Comparison of ENCODE assay signal across 8 cellular contexts in the genomic region with DNA sequence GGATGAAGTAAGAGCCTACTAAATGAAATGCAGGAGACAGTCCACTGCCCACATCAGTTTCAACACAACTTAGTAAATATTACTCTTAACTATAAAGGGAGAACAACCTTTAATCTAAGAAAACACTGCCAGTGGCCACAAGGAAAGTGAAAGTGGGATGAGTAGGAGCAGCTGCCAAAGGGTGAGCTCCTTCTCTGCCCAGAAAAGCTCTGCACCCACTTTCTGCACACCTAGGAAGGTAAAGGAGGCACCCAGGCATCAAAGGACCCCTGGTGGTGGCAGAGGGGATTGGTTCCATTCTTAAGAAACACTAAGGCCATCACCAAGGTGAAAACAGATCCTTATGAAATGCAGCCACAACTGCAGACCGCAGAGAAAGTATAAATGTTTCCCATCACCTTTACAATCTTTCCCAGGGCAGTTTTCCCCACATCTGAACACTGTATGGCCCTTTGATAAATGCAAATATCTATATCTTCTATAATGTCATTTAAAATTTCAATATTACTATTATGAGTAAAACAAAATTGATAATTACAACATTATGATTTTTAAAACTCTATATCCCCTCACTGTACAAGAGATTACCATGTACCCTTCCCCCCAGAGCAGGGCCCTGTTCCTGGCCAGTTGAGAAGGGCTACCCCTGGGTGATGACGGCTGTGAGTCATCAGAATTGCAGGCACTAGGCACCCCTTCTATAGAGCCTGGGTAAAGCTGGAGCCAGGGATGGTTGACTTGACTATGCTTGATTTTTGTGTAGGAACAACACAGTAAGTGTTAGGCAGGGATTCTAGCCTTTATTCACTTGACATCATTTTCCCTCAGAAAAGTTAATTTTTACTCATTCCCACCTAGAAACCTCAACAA.
DNase-seq lines count a peak whose midpoint lies in the region; ATAC-seq, FAIRE-seq and TF ChIP-seq lines count a peak whose summit lies in the region.

No MANE protein-coding gene starts in this region.

- no peak overlapping the region for H3K56ac ChIP-seq in H1 (replicated peaks; ENCODE audit: insufficient read length, low read depth, low read length)

- no peaks in the 10 kb centered on the region for H3K79me1 ChIP-seq in H1 (ENCODE audit: low read depth, low read length)

- ATAC-seq in activated CD8-positive, alpha-beta T cell treated with anti-CD3 and anti-CD28 coated beads for 36 hours = peak; percentile 98
- ATAC-seq in pancreas (peak; percentile 85 to 99 (median 96)), HG03439 (IDR thresholded peaks at IDR 0.05; ENCODE audit: unreplicated experiment) (no peak)

- no peak overlapping the region for H2BK20ac ChIP-seq in H1 (ENCODE audit: low read length)

- no peak for DNase-seq in AG10803 (ENCODE audit: low read depth)
- peak; percentile 73 for DNase-seq in GM20000 (ENCODE audit: low spot score)
- peak; percentile 12 for DNase-seq in NCI-H1105 treated with DMSO at 0.1 percent for 48 hours (lab: John Stamatoyannopoulos, UW)
- DNase-seq in activated CD8-positive, alpha-beta T cell treated with anti-CD3 and anti-CD28 coated beads for 36 hours = peak; percentile 88
- no peak for DNase-seq in H1 (ENCODE audit: low read depth in 1 of 2, low spot score in 2 of 2)
- DNase-seq in pancreas = peak in 4 of 6 donors; percentile 48 to 71 (median 54)
- DNase-seq in NCI-H446 (lab: John Stamatoyannopoulos, UW) = no peak

- H3K9me3 ChIP-seq in H1 (ENCODE audit: insufficient read depth in 2 of 2, low read depth in 1 of 2, low read length in 1 of 2) (no peaks in the 10 kb centered on the region), pancreas (no peaks in the 10 kb centered on the region)

- H3K36me3 Mint-ChIP-seq in activated CD8-positive, alpha-beta T cell treated with anti-CD3 and anti-CD28 coated beads for 36 hours (ENCODE audit: low read depth) = no peaks in the 10 kb centered on the region

- H3K27ac ChIP-seq in H1 (ENCODE audit: low read depth, low read length) = no peak overlapping the region
- H3K27ac ChIP-seq in pancreas = no peak overlapping the region

- H3K9ac ChIP-seq in H1 (replicated peaks in 1 of 4; ENCODE audit: extremely low read depth in 1 of 4, low read depth in 3 of 4, low read length in 3 of 4) = no peak overlapping the region

- no peak overlapping the region for H2BK5ac ChIP-seq in H1 (ENCODE audit: low read depth, low read length)

- H3K27ac Mint-ChIP-seq in activated CD8-positive, alpha-beta T cell treated with anti-CD3 and anti-CD28 coated beads for 36 hours = no peak overlapping the region

- no peaks in the 10 kb centered on the region for H4K20me1 ChIP-seq in H1 (replicated peaks in 1 of 2; ENCODE audit: control insufficient read depth in 1 of 2, insufficient read depth in 2 of 2, low read length in 2 of 2)

- no peaks in the 10 kb centered on the region for H3K79me2 ChIP-seq in H1 (ENCODE audit: control insufficient read depth in 1 of 2, insufficient read depth in 2 of 2, low read length in 2 of 2)

- H3K4me3 ChIP-seq in AG10803 (ENCODE audit: low read length) (no peak overlapping the region), H1 (ENCODE audit: extremely low read depth in 1 of 4, insufficient read depth in 2 of 4, low read depth in 3 of 4, low read length in 4 of 4) (no peak overlapping the region), pancreas (no peak overlapping the region)

- no peak overlapping the region for H4K91ac ChIP-seq in H1 (replicated peaks; ENCODE audit: insufficient read length, low read length)

- no peak overlapping the region for H3K18ac ChIP-seq in H1 (ENCODE audit: extremely low read depth, low read length)

- H4K8ac ChIP-seq in H1 (ENCODE audit: extremely low read depth, insufficient read depth, low read length) = no peak overlapping the region

- no peak overlapping the region for H2BK15ac ChIP-seq in H1 (ENCODE audit: low read length)

- TF ChIP-seq RAD21 in H1 (IDR thresholded peaks at IDR 0.05 in 1 of 2, conservative IDR thresholded peaks at IDR 0.05 in 1 of 2; ENCODE audit: low read depth in 2 of 2, low read length in 2 of 2) = peak; percentile 70 to 81

- POLR2A ChIA-PET in activated CD8-positive, alpha-beta T cell treated with anti-CD3 and anti-CD28 coated beads for 36 hours (lab: Charles Lee) = no interaction called here
- POLR2A ChIA-PET in H1 (lab: Charles Lee; ENCODE audit: partially characterized antibody) = no interaction called here

- no peaks in the 10 kb centered on the region for H3K9me3 Mint-ChIP-seq in activated CD8-positive, alpha-beta T cell treated with anti-CD3 and anti-CD28 coated beads for 36 hours

- no peak overlapping the region for H3K23ac ChIP-seq in H1 (ENCODE audit: insufficient read length)

- H3K14ac ChIP-seq in H1 (ENCODE audit: insufficient read length) = no peak overlapping the region

- TF ChIP-seq POLR2A in H1 (IDR thresholded peaks at IDR 0.05; ENCODE audit: control extremely low read depth in 1 of 2, low read depth in 2 of 2, low read length in 2 of 2) = no peak

- intact Hi-C loops in activated CD8-positive, alpha-beta T cell treated with anti-CD3 and anti-CD28 coated beads for 36 hours (cut with micrococcal nuclease) = loop anchor here (1.0 to 10.0 kb wide), 3 partner anchors 94 to 216 kb away; a partner anchor contains a TSS
- intact Hi-C loops in pancreas (cut with DNase I) = loop anchor here in 1 of 3 donors (5.0 kb wide), 1 partner anchor 221 kb away; no protein-coding TSS in a partner anchor

- H2AK5ac ChIP-seq in H1 (ENCODE audit: low read depth, low read length) = no peak overlapping the region

- no peaks in the 10 kb centered on the region for H3K27me3 Mint-ChIP-seq in activated CD8-positive, alpha-beta T cell treated with anti-CD3 and anti-CD28 coated beads for 36 hours

- H3K36me3 ChIP-seq in H1 (ENCODE audit: control insufficient read depth in 2 of 4, insufficient read depth in 4 of 4, low read length in 3 of 4) (no peaks in the 10 kb centered on the region), pancreas (no peaks in the 10 kb centered on the region)

- TF ChIP-seq EP300 in H1 (IDR thresholded peaks at IDR 0.05; ENCODE audit: borderline replicate concordance in 1 of 2, low read depth in 2 of 2, low read length in 2 of 2) = no peak

- H3K4me3 Mint-ChIP-seq in activated CD8-positive, alpha-beta T cell treated with anti-CD3 and anti-CD28 coated beads for 36 hours = no peak overlapping the region

- peaks cover 18% of the 10 kb centered on the region for H3K4me1 Mint-ChIP-seq in activated CD8-positive, alpha-beta T cell treated with anti-CD3 and anti-CD28 coated beads for 36 hours (ENCODE audit: low read depth)

- H4K5ac ChIP-seq in H1 (ENCODE audit: insufficient read length, low read depth, low read length) = no peak overlapping the region

- TF ChIP-seq CTCF in AG10803 (conservative IDR thresholded peaks at IDR 0.05; ENCODE audit: low read length) (peak; percentile 59), GM20000 (IDR thresholded peaks at IDR 0.05; ENCODE audit: extremely low read depth, missing control alignments) (peak; percentile 35), H1 (IDR thresholded peaks at IDR 0.05; ENCODE audit: control extremely low read depth in 1 of 3, insufficient read depth in 1 of 3, low read depth in 1 of 3, low read length in 3 of 3) (peak; percentile 59 to 83 (median 64)), pancreas (IDR thresholded peaks at IDR 0.05) (peak; percentile 60 to 74 (median 72))
- peak; percentile 84 for TF ChIP-seq CTCF in activated CD8-positive, alpha-beta T cell treated with anti-CD3 and anti-CD28 coated beads for 36 hours (IDR thresholded peaks at IDR 0.05)

- no peak overlapping the region for H2BK12ac ChIP-seq in H1 (ENCODE audit: low read depth, low read length)

- no peak overlapping the region; a peak in 1 of 4 replicates for H3K4me2 ChIP-seq in H1 (ENCODE audit: insufficient read depth in 1 of 2, low read depth in 2 of 2, low read length in 2 of 2)

- H2BK120ac ChIP-seq in H1 (replicated peaks; ENCODE audit: low read depth, low read length) = no peak overlapping the region

- H3K27me3 ChIP-seq in H1 (replicated peaks in 1 of 4; ENCODE audit: control insufficient read depth in 3 of 4, extremely low read depth in 1 of 4, insufficient read depth in 3 of 4, low read length in 3 of 4) = no peaks in the 10 kb centered on the region
- H3K27me3 ChIP-seq in pancreas = no peaks in the 10 kb centered on the region

- H3K4ac ChIP-seq in H1 (replicated peaks; ENCODE audit: insufficient read length, low read depth, low read length) = no peak overlapping the region

- CTCF ChIA-PET in activated CD8-positive, alpha-beta T cell treated with anti-CD3 and anti-CD28 coated beads for 36 hours (lab: Charles Lee) = interaction anchor here (0.6 to 3.0 kb wide), 23 partner anchors 11 to 417 kb away, joined by 3 to 19 read pairs (median 4); a partner anchor contains a TSS
- CTCF ChIA-PET in H1 (lab: Charles Lee; ENCODE audit: partially characterized antibody) = interaction anchor here (0.6 to 2.4 kb wide), 16 partner anchors 10 to 416 kb away, joined by 3 to 9 read pairs (median 4); no protein-coding TSS in a partner anchor

- no peaks in the 10 kb centered on the region for H3K23me2 ChIP-seq in H1 (ENCODE audit: low read depth, low read length)

- WGBS in H1 (ENCODE audit: extremely low coverage in 1 of 2, insufficient coverage in 1 of 2, insufficient read length in 1 of 2, insufficient replicate concordance in 2 of 2, low coverage in 1 of 2, low lambda C conversion rate in 2 of 2, missing lambda C conversion rate in 1 of 2), 2 experiments = 90% methylated on average over 2 of the region's 2 CpGs; no CpG with 5 or more reads in 1 of the 2 experiments
- WGBS in pancreas, 2 donors = 67 to 69% methylated on average over 2 of the region's 2 CpGs

- H3K4me1 ChIP-seq in H1 (replicated peaks in 1 of 4; ENCODE audit: control insufficient read depth in 3 of 4, insufficient read depth in 4 of 4, low read length in 3 of 4) (peaks cover 0 to 7% (median 5%) of the 10 kb centered on the region in 4 experiments; a peak in 4 of 7 replicates), pancreas (peaks cover 0 to 6% (median 0%) of the 10 kb centered on the region in 3 donors)

- FAIRE-seq in H1 (lab: Jason Lieb, UNC) (no peak), pancreas (lab: Jason Lieb, UNC) (no peak)

- H2AFZ ChIP-seq in H1 (ENCODE audit: low read length) = no peak overlapping the region

TF ChIP-seq in H1, 55 proteins besides CTCF, POLR2A, EP300 and RAD21 (continues in another document):
- TF ChIP-seq EZH2 (IDR thresholded peaks at IDR 0.05; ENCODE audit: low read depth, low read length, severe bottlenecking) (no peak), EGR1 (IDR thresholded peaks at IDR 0.05; ENCODE audit: borderline replicate concordance, low read depth, low read length) (no peak), CHD1 (IDR thresholded peaks at IDR 0.05; ENCODE audit: low read depth, low read length) (no peak), ASH2L (IDR thresholded peaks at IDR 0.05; ENCODE audit: low read length) (no peak), FOSL1 (IDR thresholded peaks at IDR 0.05; ENCODE audit: insufficient read depth, low read depth, low read length) (no peak), NRF1 (IDR thresholded peaks at IDR 0.05; ENCODE audit: low read depth, low read length) (no peak), CBX5 (IDR thresholded peaks at IDR 0.05; ENCODE audit: low read depth, low read length) (no peak), KDM4A (IDR thresholded peaks at IDR 0.05; ENCODE audit: low read depth, low read length, severe bottlenecking) (no peak), RNF2 (IDR thresholded peaks at IDR 0.05; ENCODE audit: borderline replicate concordance, low read depth, low read length, missing control alignments, poor library complexity, severe bottlenecking) (no peak)

Comparison
In these comparisons a context has a peak if more than half of its experiments do, and no peak if none do; other contexts are left out.
1. DNase-seq: peak in GM20000 (single experiment), NCI-H1105 treated with DMSO at 0.1 percent for 48 hours (single experiment), activated CD8-positive, alpha-beta T cell treated with anti-CD3 and anti-CD28 coated beads for 36 hours (single experiment) and pancreas (4 of 6); none in AG10803 (single experiment), H1 (0 of 2) and NCI-H446 (0 of 2).
2. Peak in every context shown above with its lines, with median percentiles within 50 percentile points of each other: CTCF ChIP-seq.